Comparison of ENCODE assay signal across 8 cellular contexts in the genomic region with DNA sequence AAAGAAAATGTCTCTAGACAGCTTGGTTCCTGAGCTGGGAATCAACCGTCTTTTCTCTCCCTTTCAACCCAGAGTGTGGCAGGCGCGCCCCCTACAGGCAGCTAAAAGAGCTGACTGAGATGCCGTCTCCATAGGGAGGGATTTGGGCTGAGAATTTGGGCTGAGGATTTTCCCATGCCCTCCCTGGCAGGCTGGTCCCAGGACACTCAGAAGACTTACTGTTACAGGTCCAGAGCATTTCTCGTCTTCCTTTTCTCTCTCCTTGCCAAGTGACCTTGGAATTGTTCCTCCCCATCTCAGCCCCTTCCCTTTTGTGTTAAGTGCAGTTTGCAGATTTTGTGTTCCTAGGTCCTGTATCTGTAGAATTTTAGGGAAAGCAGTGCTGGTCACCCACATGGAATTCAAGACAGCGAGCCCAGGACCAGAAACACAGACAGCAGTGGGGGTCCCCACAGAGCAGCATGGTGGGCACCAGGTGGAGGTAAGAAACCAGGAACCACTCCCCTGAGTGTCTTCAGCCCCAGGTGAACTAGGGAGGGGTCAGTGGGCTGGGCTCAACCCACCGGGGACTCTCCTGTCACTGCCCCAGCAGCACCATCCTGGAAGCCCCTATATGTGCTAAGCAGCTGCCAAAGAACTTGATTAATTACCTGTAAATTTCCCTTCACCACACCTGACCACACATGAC. TPM values are rescaled to one million over a fixed set of nuclear protein-coding genes. Genes with fewer than 3 reads are reported as not detected.
A peak's percentile ranks its signal among the peaks of the same experiment; 100 is the strongest.
DNase-seq lines count a peak whose midpoint lies in the region; ATAC-seq and TF ChIP-seq lines count a peak whose summit lies in the region.

No MANE protein-coding gene starts in this region.

- no peak for TF ChIP-seq POLR2A in right lobe of liver (IDR thresholded peaks at IDR 0.05)

- H3K4me1 ChIP-seq in right lobe of liver = no peaks in the 10 kb centered on the region

- H3K9me3 Mint-ChIP-seq in central memory CD8-positive, alpha-beta T cell = peaks cover 4% of the 10 kb centered on the region

- intact Hi-C loops in right lobe of liver (cut with DNase I) = no loop called here

- CTCF ChIA-PET in GM10248 (lab: Yijun Ruan, JAX) = interaction anchor here (0.6 to 11.1 kb wide), 23 partner anchors 8 to 369 kb away, joined by 3 to 211 read pairs (median 3); a partner anchor contains a TSS

- no peaks in the 10 kb centered on the region for H3K9me3 ChIP-seq in right lobe of liver

- peaks cover 2% of the 10 kb centered on the region for H3K36me3 Mint-ChIP-seq in central memory CD8-positive, alpha-beta T cell (ENCODE audit: insufficient read depth)

- no peaks in the 10 kb centered on the region for H3K27me3 ChIP-seq in right lobe of liver

- no peak overlapping the region for H3K4me3 ChIP-seq in right lobe of liver

- H3K36me3 ChIP-seq in right lobe of liver = no peaks in the 10 kb centered on the region

- H3K27ac Mint-ChIP-seq in central memory CD8-positive, alpha-beta T cell (ENCODE audit: low read depth) = no peak overlapping the region

- no peaks in the 10 kb centered on the region for H3K27me3 Mint-ChIP-seq in central memory CD8-positive, alpha-beta T cell

- whole genome bisulfite sequencing in right lobe of liver (ENCODE audit: insufficient coverage, low coverage, low lambda C conversion rate, missing lambda C conversion rate) = 6% methylated on average over 5 of the region's 7 CpGs

- POLR2A ChIA-PET in GM10248 (lab: Yijun Ruan, JAX) = no interaction called here

- no peak overlapping the region for H3K4me3 Mint-ChIP-seq in central memory CD8-positive, alpha-beta T cell

- DNase-seq in GM10248 (ENCODE audit: extremely low spot score) = no peak
- DNase-seq in NCI-H1105 (lab: John Stamatoyannopoulos, UW) = peak; percentile 37
- peak; percentile 56 for DNase-seq in activated CD4-positive, CD25-positive, alpha-beta regulatory T cell treated with anti-CD3 and anti-CD28 coated beads, Interleukin-2, amount 50 U/mL, for 16 hours (ENCODE audit: low read depth, low spot score)
- DNase-seq in central memory CD8-positive, alpha-beta T cell (ENCODE audit: low spot score in 2 of 2) = peak; percentile 48 to 68
- DNase-seq in right lobe of liver = peak; percentile 71 to 76 (median 74)
- peak; percentile 43 for DNase-seq in stimulated activated CD8-positive, alpha-beta memory T cell treated with anti-CD3 and anti-CD28 coated beads, Interleukin-12 subunit alpha, Interleukin-12 subunit beta, amount 100 ng/mL, for 4 hours (ENCODE audit: low read depth)

- TF ChIP-seq CTCF in GM10248 (IDR thresholded peaks at IDR 0.05; ENCODE audit: control extremely low read depth, extremely low read depth, low read depth, missing control alignments) (peak; percentile 87), right lobe of liver (IDR thresholded peaks at IDR 0.05) (peak; percentile 71 to 80 (median 78))

- peaks cover 30% of the 10 kb centered on the region for H3K4me1 Mint-ChIP-seq in central memory CD8-positive, alpha-beta T cell

- no peak overlapping the region for H3K27ac ChIP-seq in right lobe of liver

- ATAC-seq in central memory CD8-positive, alpha-beta T cell (replicated peaks; ENCODE audit: extremely low read depth, poor library complexity, severe bottlenecking) = no peak
- ATAC-seq in right lobe of liver (peak; percentile 81 to 90 (median 85)), HG03442 (IDR thresholded peaks at IDR 0.05; ENCODE audit: unreplicated experiment) (no peak), GM19035 (IDR thresholded peaks at IDR 0.05; ENCODE audit: unreplicated experiment) (no peak)

RNA-seq across cellular contexts. Expression of a gene that starts 9.9 kb away (rescaled TPM):
- total RNA-seq in right lobe of liver = 1 to 10 TPM; 1.6 to 4.1 (median 3.1) TPM

Comparison
In these comparisons a context has a peak if more than half of its experiments do, and no peak if none do; other contexts are left out.
1. ATAC-seq: peak in right lobe of liver (4 of 4); none in central memory CD8-positive, alpha-beta T cell (single experiment), HG03442 (single experiment) and GM19035 (single experiment).